Comparison of ENCODE assay signal across 10 cellular contexts in genomic region chr2:47271054-47272000, GRCh38.
A peak's percentile ranks its signal among the peaks of the same experiment; 100 is the strongest.
DNase-seq lines count a peak whose midpoint lies in the region; ATAC-seq, FAIRE-seq and TF ChIP-seq lines count a peak whose summit lies in the region.
"Had no signal": no experiment of that assay in that cellular context is flagged by ENCODE, and none has a peak within 500 bp of the region (broad histone marks: within the 10 kb centered on the region; RNA-seq: fewer than 3 reads in every experiment).

No MANE protein-coding gene starts in this region.

- H3K9me3 ChIP-seq in parathyroid adenoma (ENCODE audit: control insufficient read depth, low read length), result no peaks in the 10 kb centered on the region
- H3K9me3 ChIP-seq: MG63 had no signal

- H3K4me1 ChIP-seq in parathyroid adenoma, result peaks cover 9% of the 10 kb centered on the region

- DNase-seq in DMS79 treated with DMSO at 0.1 percent for 48 hours (lab: John Stamatoyannopoulos, UW), result peak; percentile 69
- peak; percentile 82 for DNase-seq in NCI-H187 treated with DMSO at 0.1 percent for 48 hours (lab: John Stamatoyannopoulos, UW)
- DNase-seq in bronchial epithelial cell (ENCODE audit: low read depth), result peak; percentile 12
- DNase-seq in cortex of kidney (lab: John Stamatoyannopoulos, UW), result no peak
- no peak for DNase-seq in NCI-H146 (lab: John Stamatoyannopoulos, UW)
- DNase-seq in NCI-H2081 treated with DMSO at 0.1 percent for 48 hours (lab: John Stamatoyannopoulos, UW), result no peak

- no peak overlapping the region for H3K4me2 ChIP-seq in parathyroid adenoma (ENCODE audit: low read length)

- H3K36me3 ChIP-seq in bronchial epithelial cell (ENCODE audit: control insufficient read depth, insufficient read depth, low read length), result no peaks in the 10 kb centered on the region
- H3K36me3 ChIP-seq in parathyroid adenoma (ENCODE audit: control insufficient read depth, insufficient read depth, low read length), result no peaks in the 10 kb centered on the region
- H3K36me3 ChIP-seq: cardiac muscle cell, MG63 had no signal

- H3K4me3 ChIP-seq in bronchial epithelial cell (ENCODE audit: low read depth, low read length) (no peak overlapping the region), parathyroid adenoma (ENCODE audit: low read depth, low read length) (no peak overlapping the region)
- H3K4me3 ChIP-seq: cardiac muscle cell had no signal

- H3K27ac ChIP-seq in parathyroid adenoma, result peak overlapping the region; percentile 34
- H3K27ac ChIP-seq: cardiac muscle cell had no signal

- H3K9ac ChIP-seq in parathyroid adenoma, result no peak overlapping the region

- no peak for ATAC-seq in GM21619 (IDR thresholded peaks at IDR 0.05; ENCODE audit: unreplicated experiment)

- TF ChIP-seq CTCF in bronchial epithelial cell (IDR thresholded peaks at IDR 0.05; ENCODE audit: insufficient read depth, low read length, severe bottlenecking) (no peak), parathyroid adenoma (IDR thresholded peaks at IDR 0.05) (no peak)

- H3K79me2 ChIP-seq in parathyroid adenoma, result no peaks in the 10 kb centered on the region

- FAIRE-seq in bronchial epithelial cell (lab: Jason Lieb, UNC), result no peak

- peak overlapping the region; percentile 79 for H2AFZ ChIP-seq in parathyroid adenoma

- H3K27me3 ChIP-seq in bronchial epithelial cell (ENCODE audit: control insufficient read depth, insufficient read depth, low read length), result no peaks in the 10 kb centered on the region
- H3K27me3 ChIP-seq in parathyroid adenoma (ENCODE audit: control insufficient read depth, insufficient read depth, low read length), result no peaks in the 10 kb centered on the region
- H3K27me3 ChIP-seq: cardiac muscle cell, MG63 had no signal

Comparison
In these comparisons a context has a peak if more than half of its experiments do, and no peak if none do; other contexts are left out.
1. DNase-seq: peak in DMS79 treated with DMSO at 0.1 percent for 48 hours (single experiment), NCI-H187 treated with DMSO at 0.1 percent for 48 hours (single experiment) and bronchial epithelial cell (single experiment); none in cortex of kidney (single experiment), NCI-H146 (single experiment) and NCI-H2081 treated with DMSO at 0.1 percent for 48 hours (single experiment).